In the genomic region with DNA sequence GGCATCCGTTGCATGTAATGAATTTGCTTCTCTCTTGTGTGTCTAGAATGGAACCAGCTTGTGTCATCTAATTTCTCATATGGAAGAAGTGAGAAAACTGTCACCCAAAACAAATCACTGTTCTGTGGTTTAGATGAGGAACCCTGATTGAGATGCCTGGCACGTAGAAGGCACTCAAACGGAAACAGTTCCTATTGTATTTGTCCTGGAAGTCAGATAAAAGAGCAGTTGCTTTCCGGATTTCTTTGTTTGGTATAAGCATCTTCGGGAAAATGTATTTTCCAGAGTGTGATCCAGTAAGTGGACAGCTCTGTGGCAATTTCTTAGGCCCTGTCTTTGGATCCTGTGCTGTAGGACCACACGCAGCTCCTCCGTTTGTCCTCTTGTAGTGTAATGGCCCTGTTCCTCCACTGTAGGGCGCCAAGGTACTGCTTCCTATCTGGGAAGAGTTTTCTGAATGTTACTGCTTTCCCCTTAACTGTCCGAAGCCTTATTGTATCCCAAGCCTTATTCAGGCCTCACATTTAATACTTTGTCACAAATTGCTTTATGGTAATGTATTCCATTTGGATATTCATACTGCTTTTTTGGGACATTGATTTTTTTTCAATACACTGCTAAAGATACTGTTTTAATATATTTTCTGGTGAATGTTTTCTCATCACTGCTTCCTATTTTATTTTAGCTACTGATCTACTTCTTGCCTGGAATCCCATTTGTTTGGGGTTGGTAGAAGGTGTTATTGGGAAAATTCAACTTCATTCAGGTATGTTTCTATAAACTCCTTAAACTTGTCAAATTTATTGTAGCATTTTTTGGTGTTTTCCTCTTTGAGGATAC, we compare ENCODE assay signal across 8 cellular contexts. TPM values are rescaled to one million over a fixed set of nuclear protein-coding genes. Genes with fewer than 3 reads are reported as not detected.
DNase-seq lines count a peak whose midpoint lies in the region; ATAC-seq and TF ChIP-seq lines count a peak whose summit lies in the region.

No MANE protein-coding gene starts in this region.

- peaks cover 9% of the 10 kb centered on the region for H3K4me1 ChIP-seq in lower lobe of right lung

- H3K27me3 ChIP-seq in BJ (ENCODE audit: control insufficient read depth, insufficient read depth, low read length), result no peaks in the 10 kb centered on the region
- no peaks in the 10 kb centered on the region for H3K27me3 ChIP-seq in dorsolateral prefrontal cortex
- H3K27me3 ChIP-seq in lower lobe of right lung (ENCODE audit: low read depth), result no peaks in the 10 kb centered on the region

- CTCF ChIA-PET in BJ (lab: Yijun Ruan, JAX), result interaction anchor here (0.6 to 10.0 kb wide), 41 partner anchors 9 to 988 kb away, joined by 3 to 186 read pairs (median 4); partner anchors contain the start of genes INPP5F and MCMBP

- H3K27ac ChIP-seq in dorsolateral prefrontal cortex (peak overlapping the region in 58 of 59 donors; percentile 1 to 90 (median 77)), lower lobe of right lung (no peak overlapping the region)

- H3K4me3 ChIP-seq in BJ (ENCODE audit: low read depth, low read length), result no peak overlapping the region
- peak overlapping the region in 40 of 59 donors; percentile 1 to 53 (median 30) for H3K4me3 ChIP-seq in dorsolateral prefrontal cortex
- no peak overlapping the region for H3K4me3 ChIP-seq in lower lobe of right lung

- POLR2A ChIA-PET in BJ (lab: Charles Lee), result interaction anchor here (0.6 kb wide), 1 partner anchor 237 kb away, joined by 3 read pairs; no protein-coding TSS in a partner anchor

- DNase-seq in BJ (ENCODE audit: low read depth), result no peak
- DNase-seq in NCI-H526 (lab: John Stamatoyannopoulos, UW), result peak; percentile 46 to 68
- DNase-seq in activated CD4-positive, alpha-beta T cell treated with anti-CD3 and anti-CD28 coated beads for 48 hours, result peak; percentile 68
- DNase-seq in dorsolateral prefrontal cortex, result peak in 9 of 10 donors; percentile 76 to 90 (median 79)
- peak; percentile 56 for DNase-seq in lower lobe of right lung
- DNase-seq in stimulated activated CD8-positive, alpha-beta memory T cell treated with anti-CD3 and anti-CD28 coated beads, Interleukin-15, amount 100 ng/mL, for 1 hour (ENCODE audit: low read depth), result peak; percentile 27

- ATAC-seq in GM19023 (IDR thresholded peaks at IDR 0.05; ENCODE audit: unreplicated experiment) (peak; percentile 69), HG03354 (IDR thresholded peaks at IDR 0.05; ENCODE audit: poor library complexity, severe bottlenecking, unreplicated experiment) (peak; percentile 89), lower lobe of right lung (peak; percentile 93 to 96)

- TF ChIP-seq CTCF in BJ (IDR thresholded peaks at IDR 0.05; ENCODE audit: insufficient read depth, low read depth, low read length) (peak; percentile 94), dorsolateral prefrontal cortex (IDR thresholded peaks at IDR 0.05 in 54 of 56, conservative IDR thresholded peaks at IDR 0.05 in 2 of 56; ENCODE audit: low read depth in 1 of 56, partially characterized antibody in 56 of 56) (peak; percentile 48 to 98 (median 90)), lower lobe of right lung (IDR thresholded peaks at IDR 0.05) (peak; percentile 93)

- H3K9me3 ChIP-seq in lower lobe of right lung, result no peaks in the 10 kb centered on the region

- intact Hi-C loops in dorsolateral prefrontal cortex (cut with DNase I) (loop anchor here (2.0 to 5.0 kb wide), 3 partner anchors 64 to 110 kb away; no protein-coding TSS in a partner anchor), lower lobe of right lung (cut with DNase I) (no loop called here)

- H3K36me3 ChIP-seq in BJ (ENCODE audit: control insufficient read depth, insufficient read depth, low read length), result no peaks in the 10 kb centered on the region
- H3K36me3 ChIP-seq in lower lobe of right lung, result no peaks in the 10 kb centered on the region

RNA-seq across cellular contexts. Expression of gene INPP5F, which starts 24.8 kb away (rescaled TPM):
- 4.1 and 7.3 TPM in 2 replicates for polyA plus RNA-seq in BJ (2011; rRNA removed)
- polyA minus RNA-seq in BJ (2011; rRNA and poly(A)+ RNA removed), result 3.7 and 3.9 TPM in 2 replicates
- total RNA-seq in dorsolateral prefrontal cortex, result 100 to 1,000 TPM in 105 of 120 experiments, 10 to 100 TPM in 15; 46.3 to 226 (median 146) TPM
- total RNA-seq in lower lobe of right lung, result 16.0 TPM

Comparison
In these comparisons a context has a peak if more than half of its experiments do, and no peak if none do; other contexts are left out.
1. H3K4me3 ChIP-seq: peak in dorsolateral prefrontal cortex (40 of 59); none in BJ (single experiment) and lower lobe of right lung (single experiment).
2. Peak in every context shown above with its lines, with median percentiles within 50 percentile points of each other: CTCF ChIP-seq and ATAC-seq.